ENCODE assay signal across 21 cellular contexts in the genomic region with DNA sequence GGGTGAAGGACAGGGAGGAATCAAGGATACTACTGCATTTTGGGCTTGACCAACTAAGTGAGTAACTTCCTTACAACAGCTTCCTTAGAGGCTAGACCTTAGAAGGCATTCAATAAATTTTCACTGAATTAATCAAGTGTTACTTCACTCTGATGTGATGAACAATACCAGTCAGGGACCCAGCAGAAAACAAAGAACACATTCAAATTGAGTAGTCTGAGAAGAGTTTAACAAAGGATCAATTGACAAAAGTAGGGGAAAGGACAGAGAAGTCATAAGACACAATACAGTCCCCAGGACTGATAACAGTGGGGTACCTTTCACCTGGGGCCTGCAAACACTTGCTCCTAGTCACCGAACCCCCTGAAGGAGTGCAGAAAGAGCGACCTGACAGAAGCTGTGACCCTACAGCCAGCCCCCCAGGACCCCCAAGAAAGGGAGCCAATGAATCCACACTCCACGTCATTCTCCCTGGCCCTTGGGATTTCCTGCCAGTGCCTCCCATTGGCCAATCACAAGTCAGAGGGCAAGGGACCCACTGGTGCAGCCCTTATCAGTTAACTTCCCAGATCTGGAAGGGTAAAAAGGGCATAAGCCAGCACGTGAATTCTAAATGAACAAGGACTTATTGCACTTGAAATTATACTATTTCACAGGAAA. TPM values are rescaled to one million over a fixed set of nuclear protein-coding genes. Genes with fewer than 3 reads are reported as not detected.
DNase-seq lines count a peak whose midpoint lies in the region; TF ChIP-seq lines count a peak whose summit lies in the region.
"Had no signal": no experiment of that assay in that cellular context is flagged by ENCODE, and none has a peak within 500 bp of the region (broad histone marks: within the 10 kb centered on the region; RNA-seq: fewer than 3 reads in every experiment).

No MANE protein-coding gene starts in this region.

- H3K9me3 ChIP-seq in endodermal cell (ENCODE audit: control insufficient read depth, low read length) = no peaks in the 10 kb centered on the region
- H3K9me3 ChIP-seq: BE2C, transverse colon had no signal

- in situ Hi-C loops in SK-MEL-5 (cut with HindIII; ENCODE audit: low pct_unique_long_range_greater_than_20kb, low sequenced_read_pairs) (no loop called here), G401 (cut with HindIII; ENCODE audit: low sequenced_read_pairs) (no loop called here)

- H3K27ac Mint-ChIP-seq in T-helper 2 cell treated with Interferon-gamma antibody and Interleukin-4, amounts not matched to agents 5 μg/mL and 100 μg/mL, for 36 hours = peak overlapping the region; percentile 1
- H3K27ac Mint-ChIP-seq in endodermal cell = peak overlapping the region; percentile 4
- peak overlapping the region; percentile 22 for H3K27ac Mint-ChIP-seq in progenitor cell of endocrine pancreas
- H3K27ac Mint-ChIP-seq: activated CD4-positive, alpha-beta T cell treated with anti-CD3 and anti-CD28 coated beads, Interleukin-2, amount 10 ng/mL, durations not matched to agents 24 days and 14 days had no signal

- H3K4me1 ChIP-seq in endodermal cell (ENCODE audit: control insufficient read depth, insufficient read depth, low read length) = no peaks in the 10 kb centered on the region
- H3K4me1 ChIP-seq: BE2C, foreskin keratinocyte had no signal

- TF ChIP-seq CTCF in endodermal cell (conservative IDR thresholded peaks at IDR 0.05) = no peak
- TF ChIP-seq CTCF in progenitor cell of endocrine pancreas (IDR thresholded peaks at IDR 0.05; ENCODE audit: unreplicated experiment) = no peak

- H3K4me3 ChIP-seq in endodermal cell (ENCODE audit: low read length) = no peak overlapping the region
- H3K4me3 ChIP-seq: transverse colon had no signal

- WGBS in endodermal cell (ENCODE audit: insufficient coverage in 1 of 2, insufficient read length in 1 of 2), 2 experiments = 87 to 100% methylated on average over 2 to 4 of the region's 4 CpGs

- H3K4me1 Mint-ChIP-seq in T-helper 2 cell treated with Interferon-gamma antibody and Interleukin-4, amounts not matched to agents 5 μg/mL and 100 μg/mL, for 36 hours (ENCODE audit: low read depth) = peaks cover 19% of the 10 kb centered on the region
- H3K4me1 Mint-ChIP-seq in endodermal cell (no peaks in the 10 kb centered on the region), progenitor cell of endocrine pancreas (ENCODE audit: low read depth) (peaks cover 13% of the 10 kb centered on the region)
- H3K4me1 Mint-ChIP-seq: H9 had no signal

- no peaks in the 10 kb centered on the region for H3K27me3 ChIP-seq in endodermal cell (ENCODE audit: control insufficient read depth, insufficient read depth, low read length, poor library complexity, severe bottlenecking)
- H3K27me3 ChIP-seq: BE2C, foreskin keratinocyte, transverse colon had no signal

- peaks cover 47% of the 10 kb centered on the region for H3K36me3 Mint-ChIP-seq in T-helper 2 cell treated with Interferon-gamma antibody and Interleukin-4, amounts not matched to agents 5 μg/mL and 100 μg/mL, for 36 hours (ENCODE audit: low read depth)
- H3K36me3 Mint-ChIP-seq in endodermal cell (ENCODE audit: low read depth) = peaks cover 61% of the 10 kb centered on the region
- peaks cover 29% of the 10 kb centered on the region for H3K36me3 Mint-ChIP-seq in progenitor cell of endocrine pancreas (ENCODE audit: insufficient read depth)

- no peak overlapping the region for H3K27ac ChIP-seq in endodermal cell (ENCODE audit: low read depth, low read length)
- H3K27ac ChIP-seq: 22Rv1, epithelial cell of prostate, foreskin keratinocyte, transverse colon had no signal

- no peaks in the 10 kb centered on the region for H3K9me3 Mint-ChIP-seq in T-helper 2 cell treated with Interferon-gamma antibody and Interleukin-4, amounts not matched to agents 5 μg/mL and 100 μg/mL, for 36 hours
- H3K9me3 Mint-ChIP-seq in endodermal cell (no peaks in the 10 kb centered on the region), progenitor cell of endocrine pancreas (ENCODE audit: low read depth) (no peaks in the 10 kb centered on the region)
- H3K9me3 Mint-ChIP-seq: activated CD4-positive, alpha-beta T cell treated with anti-CD3 and anti-CD28 coated beads, Interleukin-2, amount 10 ng/mL, durations not matched to agents 24 days and 14 days; dendritic cell treated with granulocyte-macrophage colony-stimulating factor and Interleukin-4, amounts not matched to agents 40 ng/mL and 50 ng/mL, for 4 days; H9 had no signal

- H3K4me3 Mint-ChIP-seq in T-helper 2 cell treated with Interferon-gamma antibody and Interleukin-4, amounts not matched to agents 5 μg/mL and 100 μg/mL, for 36 hours = no peak overlapping the region
- H3K4me3 Mint-ChIP-seq in endodermal cell (no peak overlapping the region), progenitor cell of endocrine pancreas (ENCODE audit: low read depth) (no peak overlapping the region)
- H3K4me3 Mint-ChIP-seq: activated CD4-positive, alpha-beta T cell treated with anti-CD3 and anti-CD28 coated beads, Interleukin-2, amount 10 ng/mL, durations not matched to agents 24 days and 14 days; dendritic cell treated with granulocyte-macrophage colony-stimulating factor and Interleukin-4, amounts not matched to agents 40 ng/mL and 50 ng/mL, for 4 days; H9 had no signal

- H3K36me3 ChIP-seq in endodermal cell (ENCODE audit: control insufficient read depth, insufficient read depth, low read length) = peaks cover 70% of the 10 kb centered on the region

- H3K9ac ChIP-seq in endodermal cell (ENCODE audit: extremely low read depth, low read length, poor library complexity, severe bottlenecking) = no peak overlapping the region

- DNase-seq in T-helper 2 cell treated with Interferon-gamma antibody and Interleukin-4, amounts not matched to agents 5 μg/mL and 100 μg/mL, for 36 hours (ENCODE audit: low spot score) = no peak
- DNase-seq in T-helper 2 cell (no peak), SK-MEL-5 (ENCODE audit: low read depth, low spot score) (peak; percentile 91), endodermal cell (no peak), progenitor cell of endocrine pancreas (ENCODE audit: low spot score, unreplicated experiment) (no peak), NCI-H2171 treated with DMSO at 0.1 percent for 48 hours (lab: John Stamatoyannopoulos, UW) (no peak), G401 (ENCODE audit: low spot score) (no peak)
- DNase-seq in stimulated activated CD4-positive, alpha-beta T cell treated with anti-CD3 and anti-CD28 coated beads, Interleukin-4, amount 100 ng/mL, for 24 hours = no peak
- DNase-seq: activated CD4-positive, alpha-beta T cell treated with anti-CD3 and anti-CD28 coated beads, Interleukin-2, amount 10 ng/mL, durations not matched to agents 24 days and 14 days; BE2C; foreskin keratinocyte; GF-D8; H9; NCI-H1436 treated with DMSO at 0.1 percent for 48 hours; NCI-H748 treated with DMSO at 0.1 percent for 48 hours; retina; Right ventricle myocardium superior; transverse colon had no signal

- H3K27me3 Mint-ChIP-seq in T-helper 2 cell treated with Interferon-gamma antibody and Interleukin-4, amounts not matched to agents 5 μg/mL and 100 μg/mL, for 36 hours (ENCODE audit: low read depth) = no peaks in the 10 kb centered on the region
- H3K27me3 Mint-ChIP-seq in endodermal cell (ENCODE audit: insufficient read depth) = no peaks in the 10 kb centered on the region
- no peaks in the 10 kb centered on the region for H3K27me3 Mint-ChIP-seq in progenitor cell of endocrine pancreas
- H3K27me3 Mint-ChIP-seq: activated CD4-positive, alpha-beta T cell treated with anti-CD3 and anti-CD28 coated beads, Interleukin-2, amount 10 ng/mL, durations not matched to agents 24 days and 14 days; dendritic cell treated with granulocyte-macrophage colony-stimulating factor and Interleukin-4, amounts not matched to agents 40 ng/mL and 50 ng/mL, for 4 days had no signal

RNA-seq across cellular contexts. Expression of gene ANAPC5, which starts 6.9 kb away (rescaled TPM):
- 237 and 247 TPM in 2 replicates for total RNA-seq in SK-MEL-5 (2014; rRNA removed; shearing (Covaris generic))
- 152 and 190 TPM in 2 replicates for polyA plus RNA-seq in SK-MEL-5 (2015; cell fraction: cytosol; rRNA removed)
- 915 and 949 TPM in 2 replicates for polyA plus RNA-seq in SK-MEL-5 (2015; cell fraction: nucleus; rRNA removed)
- 100 to 1,000 TPM in 1 of 2 donors, 10 to 100 TPM in 1; 87.7 to 111 TPM for total RNA-seq in endodermal cell
- 91.4 TPM for polyA plus RNA-seq in endodermal cell (2013, experiment 1 of 2)
- 90.2 TPM for polyA plus RNA-seq in endodermal cell (2013, experiment 2 of 2)
- total RNA-seq in progenitor cell of endocrine pancreas = 93.2 and 94.3 TPM in 2 replicates
- total RNA-seq in G401 (2014; rRNA removed; shearing (Covaris generic)) = 129 and 154 TPM in 2 replicates

RNA-seq across cellular contexts. Expression of gene CAMKK2, which starts 48.8 kb away (rescaled TPM):
- total RNA-seq in SK-MEL-5 (2014; rRNA removed; shearing (Covaris generic)) = 9.1 and 9.8 TPM in 2 replicates
- 24.0 and 26.4 TPM in 2 replicates for polyA plus RNA-seq in SK-MEL-5 (2015; cell fraction: cytosol; rRNA removed)
- polyA plus RNA-seq in SK-MEL-5 (2015; cell fraction: nucleus; rRNA removed) = 18.1 and 29.0 TPM in 2 replicates
- total RNA-seq in endodermal cell (100 to 1,000 TPM in 1 of 2 donors, 10 to 100 TPM in 1; 95.8 to 113 TPM), progenitor cell of endocrine pancreas (38.4 and 44.2 TPM in 2 replicates)
- 30.7 TPM for polyA plus RNA-seq in endodermal cell (2013, experiment 1 of 2)
- polyA plus RNA-seq in endodermal cell (2013, experiment 2 of 2) = 29.4 TPM
- 22.5 and 27.2 TPM in 2 replicates for total RNA-seq in G401 (2014; rRNA removed; shearing (Covaris generic))

RNA-seq across cellular contexts. Expression of gene RNF34, which starts 54.6 kb away (rescaled TPM):
- 52.9 and 62.5 TPM in 2 replicates for total RNA-seq in SK-MEL-5 (2014; rRNA removed; shearing (Covaris generic))
- 25.6 and 28.3 TPM in 2 replicates for polyA plus RNA-seq in SK-MEL-5 (2015; cell fraction: cytosol; rRNA removed)
- 65.0 and 72.1 TPM in 2 replicates for polyA plus RNA-seq in SK-MEL-5 (2015; cell fraction: nucleus; rRNA removed)
- total RNA-seq in endodermal cell (10 to 100 TPM; 72.6 to 74.7 TPM), progenitor cell of endocrine pancreas (65.5 and 65.7 TPM in 2 replicates)
- polyA plus RNA-seq in endodermal cell (2013, experiment 1 of 2) = 42.9 TPM
- 40.4 TPM for polyA plus RNA-seq in endodermal cell (2013, experiment 2 of 2)
- total RNA-seq in G401 (2014; rRNA removed; shearing (Covaris generic)) = 39.0 and 43.8 TPM in 2 replicates
